In genomic region chr16:88982286-88983084, GRCh38 we compare ENCODE assay signal across 24 cellular contexts. TPM values are rescaled to one million over a fixed set of nuclear protein-coding genes. Genes with fewer than 3 reads are reported as not detected.
A peak's percentile ranks its signal among the peaks of the same experiment; 100 is the strongest.
DNase-seq lines count a peak whose midpoint lies in the region; ATAC-seq and TF ChIP-seq lines count a peak whose summit lies in the region.
"Had no signal": no experiment of that assay in that cellular context is flagged by ENCODE, and none has a peak within 500 bp of the region (broad histone marks: within the 10 kb centered on the region; RNA-seq: fewer than 3 reads in every experiment).

No MANE protein-coding gene starts in this region.

- H3K4me3 ChIP-seq in BLaER1 (peak overlapping the region; percentile 48), H7 (ENCODE audit: insufficient read depth, low read depth, low read length) (no peak overlapping the region), OCI-LY3 (ENCODE audit: low read length) (peak overlapping the region; percentile 67), sigmoid colon (no peak overlapping the region)
- H3K4me3 ChIP-seq: left ventricle myocardium inferior, prostate gland, SK-N-MC, thoracic aorta had no signal

- H4K20me1 ChIP-seq in BLaER1 (no peaks in the 10 kb centered on the region), OCI-LY3 (ENCODE audit: insufficient read depth, low read length) (no peaks in the 10 kb centered on the region)

- H3K9ac ChIP-seq in BLaER1 (peak overlapping the region; percentile 75), OCI-LY3 (ENCODE audit: low read length) (peak overlapping the region; percentile 92)

- H3K27ac ChIP-seq in BLaER1 (peak overlapping the region; percentile 93), OCI-LY3 (ENCODE audit: low read length) (peak overlapping the region; percentile 96), sigmoid colon (no peak overlapping the region)
- H3K27ac ChIP-seq: C4-2B, left ventricle myocardium inferior, prostate gland, SK-N-MC, thoracic aorta, VCaP had no signal

- H3K4me3 Mint-ChIP-seq in memory B cell = peak overlapping the region; percentile 76
- H3K4me3 Mint-ChIP-seq: activated naive CD4-positive, alpha-beta T cell treated with anti-CD3 and anti-CD28 coated beads, Interleukin-2, amount 10 ng/mL, durations not matched to agents 7 days and 5 days; stimulated activated naive CD8-positive, alpha-beta T cell treated with anti-CD3 and anti-CD28 coated beads, Interleukin-15, Interleukin-2, amounts not matched to agents 100 ng/mL and 50 ng/mL, for 24 hours; T-helper 2 cell treated with Interferon-gamma antibody and Interleukin-4, amounts not matched to agents 5 μg/mL and 100 μg/mL, for 36 hours had no signal

- peaks cover 5% of the 10 kb centered on the region for H3K9me3 Mint-ChIP-seq in memory B cell
- H3K9me3 Mint-ChIP-seq: activated naive CD4-positive, alpha-beta T cell treated with anti-CD3 and anti-CD28 coated beads, Interleukin-2, amount 10 ng/mL, durations not matched to agents 7 days and 5 days; stimulated activated naive CD8-positive, alpha-beta T cell treated with anti-CD3 and anti-CD28 coated beads, Interleukin-15, Interleukin-2, amounts not matched to agents 100 ng/mL and 50 ng/mL, for 24 hours; T-helper 2 cell treated with Interferon-gamma antibody and Interleukin-4, amounts not matched to agents 5 μg/mL and 100 μg/mL, for 36 hours had no signal

- H3K4me1 Mint-ChIP-seq in memory B cell = peaks cover 56% of the 10 kb centered on the region
- H3K4me1 Mint-ChIP-seq: activated naive CD4-positive, alpha-beta T cell treated with anti-CD3 and anti-CD28 coated beads, Interleukin-2, amount 10 ng/mL, durations not matched to agents 7 days and 5 days had no signal

- ATAC-seq in memory B cell (ENCODE audit: low read depth) (no peak), HG03342 (IDR thresholded peaks at IDR 0.05; ENCODE audit: unreplicated experiment) (no peak)
- ATAC-seq: HepG2 had no signal

- intact Hi-C loops in sigmoid colon (cut with DNase I) = no loop called here

- DNase-seq in H7 (peak; percentile 85), memory B cell (ENCODE audit: low spot score in 2 of 2) (no peak), NCI-H187 (lab: John Stamatoyannopoulos, UW) (no peak), sigmoid colon (no peak)
- DNase-seq in effector CD8-positive, alpha-beta T cell (lab: John Stamatoyannopoulos, UW) = no peak
- DNase-seq: activated naive CD4-positive, alpha-beta T cell treated with anti-CD3 and anti-CD28 coated beads, Interleukin-2, amount 10 ng/mL, durations not matched to agents 7 days and 5 days; Caco-2; DND-41; left ventricle myocardium inferior; NCI-H1105 treated with DMSO at 0.1 percent for 48 hours; NCI-H2029; NCI-H69; nucleus accumbens had no signal

- no peaks in the 10 kb centered on the region; the same call in 1 of the 2 replicates for H3K79me2 ChIP-seq in OCI-LY3 (ENCODE audit: low read length)

- TF ChIP-seq EP300 in sigmoid colon (IDR thresholded peaks at IDR 0.05) = no peak

- TF ChIP-seq POLR2A in sigmoid colon (IDR thresholded peaks at IDR 0.05) = no peak

- no peaks in the 10 kb centered on the region for H3K27me3 Mint-ChIP-seq in memory B cell

- WGBS in sigmoid colon, 2 donors = 69 to 71% methylated on average over 25 of the region's 25 CpGs

- H2AFZ ChIP-seq in OCI-LY3 (ENCODE audit: low read depth, low read length) = no peak overlapping the region

- H3K4me1 ChIP-seq in BLaER1 (peaks cover 83% of the 10 kb centered on the region), OCI-LY3 (ENCODE audit: low read length) (peaks cover 91% of the 10 kb centered on the region), sigmoid colon (no peaks in the 10 kb centered on the region)
- H3K4me1 ChIP-seq: Caco-2, prostate gland had no signal

- H3K27me3 ChIP-seq in BLaER1 = no peaks in the 10 kb centered on the region
- H3K27me3 ChIP-seq in H7 (ENCODE audit: control insufficient read depth, insufficient read depth, low read length) = no peaks in the 10 kb centered on the region
- no peaks in the 10 kb centered on the region for H3K27me3 ChIP-seq in OCI-LY3 (ENCODE audit: low read depth, low read length)
- H3K27me3 ChIP-seq in sigmoid colon = peaks cover 0 to 55% (median 19%) of the 10 kb centered on the region in 3 donors

- H3K36me3 Mint-ChIP-seq in memory B cell = no peaks in the 10 kb centered on the region
- H3K36me3 Mint-ChIP-seq: activated naive CD4-positive, alpha-beta T cell treated with anti-CD3 and anti-CD28 coated beads, Interleukin-2, amount 10 ng/mL, durations not matched to agents 7 days and 5 days had no signal

- TF ChIP-seq CTCF in OCI-LY3 (IDR thresholded peaks at IDR 0.05; ENCODE audit: low read depth, low read length) (no peak), sigmoid colon (IDR thresholded peaks at IDR 0.05) (no peak)

- H3K4me2 ChIP-seq in BLaER1 (peak overlapping the region; percentile 96), OCI-LY3 (ENCODE audit: low read length) (peak overlapping the region; percentile 80)

- no peaks in the 10 kb centered on the region for H3K36me3 ChIP-seq in BLaER1
- no peaks in the 10 kb centered on the region for H3K36me3 ChIP-seq in H7 (replicated peaks; ENCODE audit: control insufficient read depth, insufficient read depth, low read length)
- peaks cover 8% of the 10 kb centered on the region for H3K36me3 ChIP-seq in OCI-LY3 (replicated peaks; ENCODE audit: low read depth, low read length)
- no peaks in the 10 kb centered on the region for H3K36me3 ChIP-seq in sigmoid colon
- H3K36me3 ChIP-seq: left ventricle myocardium inferior, prostate gland, thoracic aorta had no signal

- H3K9me3 ChIP-seq in BLaER1 = no peaks in the 10 kb centered on the region
- H3K9me3 ChIP-seq in OCI-LY3 (ENCODE audit: insufficient read depth, low read length) = no peaks in the 10 kb centered on the region
- H3K9me3 ChIP-seq in sigmoid colon = no peaks in the 10 kb centered on the region
- H3K9me3 ChIP-seq: Caco-2, left ventricle myocardium inferior, prostate gland, thoracic aorta had no signal

- H3K27ac Mint-ChIP-seq in memory B cell = peak overlapping the region; percentile 87
- H3K27ac Mint-ChIP-seq: activated naive CD4-positive, alpha-beta T cell treated with anti-CD3 and anti-CD28 coated beads, Interleukin-2, amount 10 ng/mL, durations not matched to agents 7 days and 5 days; stimulated activated naive CD8-positive, alpha-beta T cell treated with anti-CD3 and anti-CD28 coated beads, Interleukin-15, Interleukin-2, amounts not matched to agents 100 ng/mL and 50 ng/mL, for 24 hours; T-helper 2 cell treated with Interferon-gamma antibody and Interleukin-4, amounts not matched to agents 5 μg/mL and 100 μg/mL, for 36 hours had no signal

RNA-seq across cellular contexts. Expression of gene CBFA2T3, which starts 5.5 kb away (rescaled TPM):
- total RNA-seq in H7 (2014; rRNA removed; shearing (Covaris generic)) = 0.35 TPM in 1 of 2 replicates, not detected in the other
- 10 to 100 TPM in 1 of 4 donors, 1 to 10 TPM in 2, under 1 TPM in 1; 0.95 to 26.8 (median 3.4) TPM for total RNA-seq in sigmoid colon
- polyA plus RNA-seq in sigmoid colon = 1 to 10 TPM; 4.2 to 9.8 (median 7.2) TPM
- total RNA-seq: HepG2 had no signal

Comparison
In these comparisons a context has a peak if more than half of its experiments do, and no peak if none do; other contexts are left out.
1. H3K27ac ChIP-seq: peak in BLaER1 (single experiment) and OCI-LY3 (single experiment); none in sigmoid colon (0 of 4).
2. H3K4me3 ChIP-seq: peak in BLaER1 (single experiment) and OCI-LY3 (single experiment); none in H7 (single experiment) and sigmoid colon (0 of 4).